1 cellular context compared by ENCODE assay signal in genomic region chr2:105655244-105655643, GRCh38.
TF ChIP-seq lines count a peak whose summit lies in the region.

No MANE protein-coding gene starts in this region.

TF ChIP-seq in K562, 482 proteins besides CTCF, POLR2A, EP300 and RAD21 (continued from another document):
- TF ChIP-seq MGA (IDR thresholded peaks at IDR 0.05) (no peak), ZNF146 (CRISPR knock-in tag; IDR thresholded peaks at IDR 0.05; ENCODE audit: unreplicated experiment) (no peak), E2F5 (CRISPR knock-in tag; IDR thresholded peaks at IDR 0.05) (no peak), TAF15 (IDR thresholded peaks at IDR 0.05; ENCODE audit: low read depth, low read length) (no peak), ZNF785 (CRISPR knock-in tag; IDR thresholded peaks at IDR 0.05) (no peak), NUFIP1 (IDR thresholded peaks at IDR 0.05; ENCODE audit: partially characterized antibody) (no peak), MCM7 (IDR thresholded peaks at IDR 0.05) (no peak), NFE2L1 (tag; IDR thresholded peaks at IDR 0.05; ENCODE audit: borderline replicate concordance, low read depth) (peak; percentile 68), MAFG (tag; conservative IDR thresholded peaks at IDR 0.05) (peak; percentile 84), ZNF696 (CRISPR knock-in tag; conservative IDR thresholded peaks at IDR 0.05) (no peak), PRPF4 (IDR thresholded peaks at IDR 0.05; ENCODE audit: insufficient read depth, low read depth, low read length, poor library complexity, severe bottlenecking) (no peak), THRA (IDR thresholded peaks at IDR 0.05) (no peak), SRF (CRISPR knock-in tag; IDR thresholded peaks at IDR 0.05) (no peak), FOXA3 (CRISPR knock-in tag; conservative IDR thresholded peaks at IDR 0.05 in 1 of 2, IDR thresholded peaks at IDR 0.05 in 1 of 2) (no peak), TSC22D4 (tag; IDR thresholded peaks at IDR 0.05) (no peak), GABPB1 (CRISPR knock-in tag; IDR thresholded peaks at IDR 0.05) (no peak), PHB (CRISPR knock-in tag; IDR thresholded peaks at IDR 0.05) (no peak), ASH1L (IDR thresholded peaks at IDR 0.05; ENCODE audit: borderline replicate concordance, low read depth, partially characterized antibody) (no peak), ETS2 (tag; IDR thresholded peaks at IDR 0.05; ENCODE audit: borderline replicate concordance, poor library complexity, severe bottlenecking) (no peak), RUNX1 (IDR thresholded peaks at IDR 0.05; ENCODE audit: low read depth) (no peak), LARP7 (IDR thresholded peaks at IDR 0.05) (no peak), NFE2 (IDR thresholded peaks at IDR 0.05; ENCODE audit: low read depth) (peak; percentile 36), POLR2G (IDR thresholded peaks at IDR 0.05; ENCODE audit: low read depth, low read length) (no peak), DPF2 (IDR thresholded peaks at IDR 0.05) (no peak), ETV6 (IDR thresholded peaks at IDR 0.05; ENCODE audit: borderline replicate concordance in 1 of 2, low read depth in 2 of 2, low read length in 1 of 2) (no peak), ETV6 (CRISPR knock-in tag; IDR thresholded peaks at IDR 0.05; ENCODE audit: borderline replicate concordance) (no peak), ZKSCAN8 (CRISPR knock-in tag; IDR thresholded peaks at IDR 0.05) (no peak), U2AF2 (optimal IDR thresholded peaks at IDR 0.05; ENCODE audit: low read depth, low read length) (no peak), FIP1L1 (IDR thresholded peaks at IDR 0.05; ENCODE audit: low read depth, low read length, poor library complexity, severe bottlenecking) (no peak), POLR3G (IDR thresholded peaks at IDR 0.05; ENCODE audit: extremely low read depth, insufficient read length, insufficient replicate concordance) (no peak), STAG1 (CRISPR knock-in tag; IDR thresholded peaks at IDR 0.05; ENCODE audit: borderline replicate concordance) (no peak), KAT8 (IDR thresholded peaks at IDR 0.05; ENCODE audit: low read depth) (no peak), TAF9B (IDR thresholded peaks at IDR 0.05; ENCODE audit: partially characterized antibody) (no peak), ZFP1 (CRISPR knock-in tag; IDR thresholded peaks at IDR 0.05) (no peak), GTF2A2 (tag; IDR thresholded peaks at IDR 0.05) (no peak), MAFF (IDR thresholded peaks at IDR 0.05; ENCODE audit: low read length) (0 out of 2 replicates have a peak, but pooled peaks have one; percentile 17), IFI16 (CRISPR knock-in tag; IDR thresholded peaks at IDR 0.05) (no peak), GTF2B (IDR thresholded peaks at IDR 0.05; ENCODE audit: extremely low read depth, insufficient read length) (no peak), MCM5 (IDR thresholded peaks at IDR 0.05; ENCODE audit: low read depth) (no peak), ZNF589 (CRISPR knock-in tag; IDR thresholded peaks at IDR 0.05; ENCODE audit: low read depth) (no peak)
